ENCODE assay signal across 18 cellular contexts in genomic region chr3:70737656-70738309, GRCh38.
DNase-seq lines count a peak whose midpoint lies in the region; ATAC-seq and TF ChIP-seq lines count a peak whose summit lies in the region.
"Had no signal": no experiment of that assay in that cellular context is flagged by ENCODE, and none has a peak within 500 bp of the region (broad histone marks: within the 10 kb centered on the region; RNA-seq: fewer than 3 reads in every experiment).

No MANE protein-coding gene starts in this region.

- ATAC-seq in left colon (peak; percentile 64), GM19328 (IDR thresholded peaks at IDR 0.05; ENCODE audit: unreplicated experiment) (no peak), GM21360 (IDR thresholded peaks at IDR 0.05; ENCODE audit: unreplicated experiment) (no peak), GM18519 (IDR thresholded peaks at IDR 0.05; ENCODE audit: low FRiP score, unreplicated experiment) (no peak)
- ATAC-seq: effector memory CD8-positive, alpha-beta T cell had no signal

- intact Hi-C loops in left colon (cut with DNase I, micrococcal nuclease), result no loop called here
- intact Hi-C loops in OCI-LY7 (cut with micrococcal nuclease; ENCODE audit: unreplicated experiment), result no loop called here

- no peak overlapping the region for H3K4me2 ChIP-seq in OCI-LY7 (ENCODE audit: low read length)
- H3K4me2 ChIP-seq: KMS-11, PC-9 had no signal

- TF ChIP-seq CTCF in OCI-LY7 (conservative IDR thresholded peaks at IDR 0.05; ENCODE audit: low read length), result no peak

- H3K4me3 ChIP-seq in OCI-LY7 (ENCODE audit: low read depth, low read length, poor library complexity, severe bottlenecking), result no peak overlapping the region
- H3K4me3 ChIP-seq: breast epithelium, PC-9 had no signal

- no peak overlapping the region for H2AFZ ChIP-seq in OCI-LY7 (ENCODE audit: low read length)
- H2AFZ ChIP-seq: PC-9 had no signal

- peak; percentile 53 for DNase-seq in DMS153 treated with DMSO at 0.1 percent for 48 hours (lab: John Stamatoyannopoulos, UW; ENCODE audit: unreplicated experiment)
- DNase-seq in NCI-H146 treated with DMSO at 0.1 percent for 48 hours (lab: John Stamatoyannopoulos, UW; ENCODE audit: unreplicated experiment), result peak; percentile 40
- DNase-seq in UCSD-AML1 (lab: John Stamatoyannopoulos, UW; ENCODE audit: unreplicated experiment), result peak; percentile 25
- no peak for DNase-seq in left colon
- no peak for DNase-seq in OCI-LY7 (ENCODE audit: low spot score)
- DNase-seq: activated B cell treated with CpG ODN at 0.5 μM for 24 hours; DMS 273 treated with DMSO at 0.1 percent for 48 hours; effector memory CD8-positive, alpha-beta T cell; glutamatergic neuron; kidney; PC-9; stimulated activated CD4-positive, alpha-beta T cell treated with anti-CD3 and anti-CD28 coated beads, Interleukin-15, amount 100 ng/mL, for 24 hours; SW 1271 had no signal

- BruUV-seq in OCI-LY7 (replicated peaks; lab: Mats Ljungman, UMichigan), result no TSS peak

- CTCF ChIA-PET in OCI-LY7 (lab: Charles Lee; ENCODE audit: unreplicated experiment), result no interaction called here

- H4K20me1 ChIP-seq in OCI-LY7 (ENCODE audit: insufficient read depth, low read length), result no peaks in the 10 kb centered on the region

- no peaks in the 10 kb centered on the region for H3K9me3 ChIP-seq in OCI-LY7 (ENCODE audit: low read length)
- H3K9me3 ChIP-seq: breast epithelium had no signal

- POLR2A ChIA-PET in OCI-LY7 (lab: Charles Lee), result no interaction called here

- no peaks in the 10 kb centered on the region for H3K79me2 ChIP-seq in OCI-LY7 (ENCODE audit: insufficient read depth, low read depth, low read length)

- H3K36me3 ChIP-seq in OCI-LY7 (ENCODE audit: insufficient read depth, low read length), result no peaks in the 10 kb centered on the region
- H3K36me3 ChIP-seq: breast epithelium had no signal

- H3K27ac ChIP-seq in OCI-LY7 (ENCODE audit: low read depth, low read length, poor library complexity, severe bottlenecking), result no peak overlapping the region
- H3K27ac ChIP-seq: breast epithelium, KMS-11, PC-9 had no signal

- H3K9me2 ChIP-seq in OCI-LY7 (ENCODE audit: insufficient read depth, low read length), result no peaks in the 10 kb centered on the region

- no peaks in the 10 kb centered on the region for H3K4me1 ChIP-seq in OCI-LY7 (ENCODE audit: insufficient read depth, low read length, poor library complexity, severe bottlenecking)
- H3K4me1 ChIP-seq: breast epithelium had no signal

Comparison
In these comparisons a context has a peak if more than half of its experiments do, and no peak if none do; other contexts are left out.
1. DNase-seq: peak in DMS153 treated with DMSO at 0.1 percent for 48 hours (single experiment), NCI-H146 treated with DMSO at 0.1 percent for 48 hours (single experiment) and UCSD-AML1 (single experiment); none in left colon (0 of 2) and OCI-LY7 (single experiment).